Comparison of ENCODE assay signal across 10 cellular contexts in genomic region chr15:44788748-44789147, GRCh38.
DNase-seq lines count a peak whose midpoint lies in the region; ATAC-seq and TF ChIP-seq lines count a peak whose summit lies in the region.
"Had no signal": no experiment of that assay in that cellular context is flagged by ENCODE, and none has a peak within 500 bp of the region (broad histone marks: within the 10 kb centered on the region; RNA-seq: fewer than 3 reads in every experiment).

No MANE protein-coding gene starts in this region.

- no peaks in the 10 kb centered on the region for H3K36me3 Mint-ChIP-seq in T-helper 2 cell treated with Interferon-gamma antibody and Interleukin-4, amounts not matched to agents 5 μg/mL and 100 μg/mL, for 36 hours (ENCODE audit: low read depth)
- H3K36me3 Mint-ChIP-seq: WTC11 had no signal

- TF ChIP-seq CTCF in fibroblast of mammary gland (conservative IDR thresholded peaks at IDR 0.05; ENCODE audit: control insufficient read depth, insufficient read depth, low read depth, low read length) = no peak

- H3K4me1 Mint-ChIP-seq in T-helper 2 cell treated with Interferon-gamma antibody and Interleukin-4, amounts not matched to agents 5 μg/mL and 100 μg/mL, for 36 hours (ENCODE audit: low read depth) = peaks cover 20% of the 10 kb centered on the region

- no peaks in the 10 kb centered on the region for H3K9me3 Mint-ChIP-seq in T-helper 2 cell treated with Interferon-gamma antibody and Interleukin-4, amounts not matched to agents 5 μg/mL and 100 μg/mL, for 36 hours
- H3K9me3 Mint-ChIP-seq: WTC11 had no signal

- no peaks in the 10 kb centered on the region for H3K27me3 Mint-ChIP-seq in T-helper 2 cell treated with Interferon-gamma antibody and Interleukin-4, amounts not matched to agents 5 μg/mL and 100 μg/mL, for 36 hours (ENCODE audit: low read depth)

- no peak for ATAC-seq in HG03520 (IDR thresholded peaks at IDR 0.05; ENCODE audit: unreplicated experiment)
- no peak for ATAC-seq in HG02678 (IDR thresholded peaks at IDR 0.05; ENCODE audit: unreplicated experiment)
- ATAC-seq: WTC11 had no signal

- H3K4me3 ChIP-seq in fibroblast of mammary gland (ENCODE audit: control insufficient read depth, low read depth, low read length) = no peak overlapping the region

- peak; percentile 68 for DNase-seq in T-helper 2 cell treated with Interferon-gamma antibody and Interleukin-4, amounts not matched to agents 5 μg/mL and 100 μg/mL, for 36 hours (ENCODE audit: low spot score)
- DNase-seq in activated T-cell treated with anti-CD3 and anti-CD28 coated beads for 4 hours (peak; percentile 33), fibroblast of mammary gland (ENCODE audit: low read depth) (peak; percentile 34), T-helper 9 cell (no peak)
- DNase-seq in stimulated activated CD8-positive, alpha-beta memory T cell treated with anti-CD3 and anti-CD28 coated beads, Interleukin-4, amount 100 ng/mL, for 48 hours = peak; percentile 64
- DNase-seq: NCI-H526, SIG-M5 had no signal

- no peak overlapping the region for H3K4me3 Mint-ChIP-seq in T-helper 2 cell treated with Interferon-gamma antibody and Interleukin-4, amounts not matched to agents 5 μg/mL and 100 μg/mL, for 36 hours
- H3K4me3 Mint-ChIP-seq: WTC11 had no signal

- H3K27ac Mint-ChIP-seq in T-helper 2 cell treated with Interferon-gamma antibody and Interleukin-4, amounts not matched to agents 5 μg/mL and 100 μg/mL, for 36 hours = peak overlapping the region; percentile 17
- H3K27ac Mint-ChIP-seq: WTC11 had no signal
